8 cellular contexts compared by ENCODE assay signal in genomic region chr5:7897014-7897600, GRCh38. TPM values are rescaled to one million over a fixed set of nuclear protein-coding genes. Genes with fewer than 3 reads are reported as not detected.
DNase-seq lines count a peak whose midpoint lies in the region; ATAC-seq and TF ChIP-seq lines count a peak whose summit lies in the region.

No MANE protein-coding gene starts in this region.

- H3K36me3 Mint-ChIP-seq in activated naive CD4-positive, alpha-beta T cell treated with anti-CD3 and anti-CD28 coated beads for 36 hours (ENCODE audit: low read depth): peaks cover 66% of the 10 kb centered on the region
- H3K36me3 Mint-ChIP-seq in memory B cell: peaks cover 57% of the 10 kb centered on the region

- peaks cover 12% of the 10 kb centered on the region for H3K4me1 Mint-ChIP-seq in activated naive CD4-positive, alpha-beta T cell treated with anti-CD3 and anti-CD28 coated beads for 36 hours (ENCODE audit: low read depth)
- H3K4me1 Mint-ChIP-seq in memory B cell: peaks cover 2% of the 10 kb centered on the region

- DNase-seq in AML-193 (lab: John Stamatoyannopoulos, UW) (peak; percentile 30 to 34), NCI-H1694 treated with DMSO at 0.1 percent for 48 hours (lab: John Stamatoyannopoulos, UW) (peak; percentile 15), memory B cell (ENCODE audit: low spot score in 2 of 2) (peak in 1 of 2 donors; percentile 4), amniotic stem cell (lab: John Stamatoyannopoulos, UW) (no peak), coronary artery (ENCODE audit: low spot score) (no peak), NCI-H510A treated with DMSO at 0.1 percent for 48 hours (lab: John Stamatoyannopoulos, UW) (no peak)
- peak; percentile 32 for DNase-seq in activated naive CD4-positive, alpha-beta T cell treated with anti-CD3 and anti-CD28 coated beads for 36 hours

- no peaks in the 10 kb centered on the region for H3K27me3 Mint-ChIP-seq in activated naive CD4-positive, alpha-beta T cell treated with anti-CD3 and anti-CD28 coated beads for 36 hours (ENCODE audit: low read depth)
- no peaks in the 10 kb centered on the region for H3K27me3 Mint-ChIP-seq in memory B cell

- H3K27ac Mint-ChIP-seq in activated naive CD4-positive, alpha-beta T cell treated with anti-CD3 and anti-CD28 coated beads for 36 hours: no peak overlapping the region
- no peak overlapping the region for H3K27ac Mint-ChIP-seq in memory B cell

- CTCF ChIA-PET in activated naive CD4-positive, alpha-beta T cell treated with anti-CD3 and anti-CD28 coated beads for 36 hours (lab: Charles Lee): interaction anchor here (0.6 kb wide), 1 partner anchor 155 kb away, joined by 5 read pairs; no protein-coding TSS in a partner anchor

- TF ChIP-seq CTCF in coronary artery (IDR thresholded peaks at IDR 0.05): no peak

- no peaks in the 10 kb centered on the region for H3K9me3 Mint-ChIP-seq in activated naive CD4-positive, alpha-beta T cell treated with anti-CD3 and anti-CD28 coated beads for 36 hours
- H3K9me3 Mint-ChIP-seq in memory B cell: no peaks in the 10 kb centered on the region

- H3K4me3 ChIP-seq in coronary artery: no peak overlapping the region

- no peak overlapping the region for H3K27ac ChIP-seq in coronary artery

- intact Hi-C loops in activated naive CD4-positive, alpha-beta T cell treated with anti-CD3 and anti-CD28 coated beads for 36 hours (cut with micrococcal nuclease): no loop called here

- ATAC-seq in GM18868 (IDR thresholded peaks at IDR 0.05; ENCODE audit: unreplicated experiment): peak; percentile 84
- ATAC-seq in memory B cell (ENCODE audit: low read depth): peak; percentile 62

- no peak overlapping the region for H3K4me3 Mint-ChIP-seq in activated naive CD4-positive, alpha-beta T cell treated with anti-CD3 and anti-CD28 coated beads for 36 hours
- no peak overlapping the region for H3K4me3 Mint-ChIP-seq in memory B cell

RNA-seq across cellular contexts. Expression of gene MTRR, which starts 28.2 kb away (rescaled TPM):
- 10 to 100 TPM; 34.0 to 35.1 TPM for total RNA-seq in activated naive CD4-positive, alpha-beta T cell treated with anti-CD3 and anti-CD28 coated beads for 36 hours

RNA-seq across cellular contexts. Expression of gene FASTKD3, which starts 28.3 kb away (rescaled TPM):
- 1 to 10 TPM; 4.0 to 7.7 TPM for total RNA-seq in activated naive CD4-positive, alpha-beta T cell treated with anti-CD3 and anti-CD28 coated beads for 36 hours

RNA-seq across cellular contexts. Expression of gene CFAP90, which starts 46.2 kb away (rescaled TPM):
- not detected for total RNA-seq in activated naive CD4-positive, alpha-beta T cell treated with anti-CD3 and anti-CD28 coated beads for 36 hours

Comparison
In these comparisons a context has a peak if more than half of its experiments do, and no peak if none do; other contexts are left out.
1. DNase-seq: peak in AML-193 (2 of 2), NCI-H1694 treated with DMSO at 0.1 percent for 48 hours (single experiment) and activated naive CD4-positive, alpha-beta T cell treated with anti-CD3 and anti-CD28 coated beads for 36 hours (single experiment); none in amniotic stem cell (single experiment), coronary artery (single experiment) and NCI-H510A treated with DMSO at 0.1 percent for 48 hours (single experiment).